Comparison of ENCODE assay signal across 2 cellular contexts in genomic region chr16:1708083-1708767, GRCh38.
TF ChIP-seq lines count a peak whose summit lies in the region.

No MANE protein-coding gene starts in this region.

TF ChIP-seq in A549, 52 proteins besides CTCF, POLR2A, EP300 and RAD21 (continued from another document):
- TF ChIP-seq, protein P1, sequence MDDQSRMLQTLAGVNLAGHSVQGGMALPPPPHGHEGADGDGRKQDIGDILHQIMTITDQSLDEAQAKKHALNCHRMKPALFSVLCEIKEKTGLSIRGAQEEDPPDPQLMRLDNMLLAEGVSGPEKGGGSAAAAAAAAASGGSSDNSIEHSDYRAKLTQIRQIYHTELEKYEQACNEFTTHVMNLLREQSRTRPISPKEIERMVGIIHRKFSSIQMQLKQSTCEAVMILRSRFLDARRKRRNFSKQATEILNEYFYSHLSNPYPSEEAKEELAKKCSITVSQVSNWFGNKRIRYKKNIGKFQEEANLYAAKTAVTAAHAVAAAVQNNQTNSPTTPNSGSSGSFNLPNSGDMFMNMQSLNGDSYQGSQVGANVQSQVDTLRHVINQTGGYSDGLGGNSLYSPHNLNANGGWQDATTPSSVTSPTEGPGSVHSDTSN (IDR thresholded peaks at IDR 0.05), result no peak
- TF ChIP-seq JUN (IDR thresholded peaks at IDR 0.05), result no peak
- no peak for TF ChIP-seq GATA3 (IDR thresholded peaks at IDR 0.05; ENCODE audit: borderline replicate concordance)
- no peak for TF ChIP-seq CHD4 (IDR thresholded peaks at IDR 0.05; ENCODE audit: borderline replicate concordance)
- TF ChIP-seq HES2 (IDR thresholded peaks at IDR 0.05), result no peak
- no peak for TF ChIP-seq CBX8 (IDR thresholded peaks at IDR 0.05)
- no peak for TF ChIP-seq HOXB13 (CRISPR knock-in tag; IDR thresholded peaks at IDR 0.05; ENCODE audit: low read depth)
- no peak for TF ChIP-seq KDM5A (IDR thresholded peaks at IDR 0.05)

TF ChIP-seq in GM23338, 12 proteins besides CTCF, POLR2A, EP300 and RAD21 (continued from another document):
- TF ChIP-seq, protein P2, sequence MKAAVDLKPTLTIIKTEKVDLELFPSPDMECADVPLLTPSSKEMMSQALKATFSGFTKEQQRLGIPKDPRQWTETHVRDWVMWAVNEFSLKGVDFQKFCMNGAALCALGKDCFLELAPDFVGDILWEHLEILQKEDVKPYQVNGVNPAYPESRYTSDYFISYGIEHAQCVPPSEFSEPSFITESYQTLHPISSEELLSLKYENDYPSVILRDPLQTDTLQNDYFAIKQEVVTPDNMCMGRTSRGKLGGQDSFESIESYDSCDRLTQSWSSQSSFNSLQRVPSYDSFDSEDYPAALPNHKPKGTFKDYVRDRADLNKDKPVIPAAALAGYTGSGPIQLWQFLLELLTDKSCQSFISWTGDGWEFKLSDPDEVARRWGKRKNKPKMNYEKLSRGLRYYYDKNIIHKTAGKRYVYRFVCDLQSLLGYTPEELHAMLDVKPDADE (IDR thresholded peaks at IDR 0.05), result no peak
- TF ChIP-seq EZH2 (IDR thresholded peaks at IDR 0.05; ENCODE audit: low read depth, unreplicated experiment) (no peak), POLR2AphosphoS5 (IDR thresholded peaks at IDR 0.05; ENCODE audit: low read depth) (no peak), STAT1 (IDR thresholded peaks at IDR 0.05; ENCODE audit: unreplicated experiment) (no peak), ZNF114 (CRISPR knock-in tag; IDR thresholded peaks at IDR 0.05) (no peak), JUNB (IDR thresholded peaks at IDR 0.05; ENCODE audit: unreplicated experiment) (no peak), REST (IDR thresholded peaks at IDR 0.05; ENCODE audit: unreplicated experiment) (no peak)
- TF ChIP-seq, protein P3, sequence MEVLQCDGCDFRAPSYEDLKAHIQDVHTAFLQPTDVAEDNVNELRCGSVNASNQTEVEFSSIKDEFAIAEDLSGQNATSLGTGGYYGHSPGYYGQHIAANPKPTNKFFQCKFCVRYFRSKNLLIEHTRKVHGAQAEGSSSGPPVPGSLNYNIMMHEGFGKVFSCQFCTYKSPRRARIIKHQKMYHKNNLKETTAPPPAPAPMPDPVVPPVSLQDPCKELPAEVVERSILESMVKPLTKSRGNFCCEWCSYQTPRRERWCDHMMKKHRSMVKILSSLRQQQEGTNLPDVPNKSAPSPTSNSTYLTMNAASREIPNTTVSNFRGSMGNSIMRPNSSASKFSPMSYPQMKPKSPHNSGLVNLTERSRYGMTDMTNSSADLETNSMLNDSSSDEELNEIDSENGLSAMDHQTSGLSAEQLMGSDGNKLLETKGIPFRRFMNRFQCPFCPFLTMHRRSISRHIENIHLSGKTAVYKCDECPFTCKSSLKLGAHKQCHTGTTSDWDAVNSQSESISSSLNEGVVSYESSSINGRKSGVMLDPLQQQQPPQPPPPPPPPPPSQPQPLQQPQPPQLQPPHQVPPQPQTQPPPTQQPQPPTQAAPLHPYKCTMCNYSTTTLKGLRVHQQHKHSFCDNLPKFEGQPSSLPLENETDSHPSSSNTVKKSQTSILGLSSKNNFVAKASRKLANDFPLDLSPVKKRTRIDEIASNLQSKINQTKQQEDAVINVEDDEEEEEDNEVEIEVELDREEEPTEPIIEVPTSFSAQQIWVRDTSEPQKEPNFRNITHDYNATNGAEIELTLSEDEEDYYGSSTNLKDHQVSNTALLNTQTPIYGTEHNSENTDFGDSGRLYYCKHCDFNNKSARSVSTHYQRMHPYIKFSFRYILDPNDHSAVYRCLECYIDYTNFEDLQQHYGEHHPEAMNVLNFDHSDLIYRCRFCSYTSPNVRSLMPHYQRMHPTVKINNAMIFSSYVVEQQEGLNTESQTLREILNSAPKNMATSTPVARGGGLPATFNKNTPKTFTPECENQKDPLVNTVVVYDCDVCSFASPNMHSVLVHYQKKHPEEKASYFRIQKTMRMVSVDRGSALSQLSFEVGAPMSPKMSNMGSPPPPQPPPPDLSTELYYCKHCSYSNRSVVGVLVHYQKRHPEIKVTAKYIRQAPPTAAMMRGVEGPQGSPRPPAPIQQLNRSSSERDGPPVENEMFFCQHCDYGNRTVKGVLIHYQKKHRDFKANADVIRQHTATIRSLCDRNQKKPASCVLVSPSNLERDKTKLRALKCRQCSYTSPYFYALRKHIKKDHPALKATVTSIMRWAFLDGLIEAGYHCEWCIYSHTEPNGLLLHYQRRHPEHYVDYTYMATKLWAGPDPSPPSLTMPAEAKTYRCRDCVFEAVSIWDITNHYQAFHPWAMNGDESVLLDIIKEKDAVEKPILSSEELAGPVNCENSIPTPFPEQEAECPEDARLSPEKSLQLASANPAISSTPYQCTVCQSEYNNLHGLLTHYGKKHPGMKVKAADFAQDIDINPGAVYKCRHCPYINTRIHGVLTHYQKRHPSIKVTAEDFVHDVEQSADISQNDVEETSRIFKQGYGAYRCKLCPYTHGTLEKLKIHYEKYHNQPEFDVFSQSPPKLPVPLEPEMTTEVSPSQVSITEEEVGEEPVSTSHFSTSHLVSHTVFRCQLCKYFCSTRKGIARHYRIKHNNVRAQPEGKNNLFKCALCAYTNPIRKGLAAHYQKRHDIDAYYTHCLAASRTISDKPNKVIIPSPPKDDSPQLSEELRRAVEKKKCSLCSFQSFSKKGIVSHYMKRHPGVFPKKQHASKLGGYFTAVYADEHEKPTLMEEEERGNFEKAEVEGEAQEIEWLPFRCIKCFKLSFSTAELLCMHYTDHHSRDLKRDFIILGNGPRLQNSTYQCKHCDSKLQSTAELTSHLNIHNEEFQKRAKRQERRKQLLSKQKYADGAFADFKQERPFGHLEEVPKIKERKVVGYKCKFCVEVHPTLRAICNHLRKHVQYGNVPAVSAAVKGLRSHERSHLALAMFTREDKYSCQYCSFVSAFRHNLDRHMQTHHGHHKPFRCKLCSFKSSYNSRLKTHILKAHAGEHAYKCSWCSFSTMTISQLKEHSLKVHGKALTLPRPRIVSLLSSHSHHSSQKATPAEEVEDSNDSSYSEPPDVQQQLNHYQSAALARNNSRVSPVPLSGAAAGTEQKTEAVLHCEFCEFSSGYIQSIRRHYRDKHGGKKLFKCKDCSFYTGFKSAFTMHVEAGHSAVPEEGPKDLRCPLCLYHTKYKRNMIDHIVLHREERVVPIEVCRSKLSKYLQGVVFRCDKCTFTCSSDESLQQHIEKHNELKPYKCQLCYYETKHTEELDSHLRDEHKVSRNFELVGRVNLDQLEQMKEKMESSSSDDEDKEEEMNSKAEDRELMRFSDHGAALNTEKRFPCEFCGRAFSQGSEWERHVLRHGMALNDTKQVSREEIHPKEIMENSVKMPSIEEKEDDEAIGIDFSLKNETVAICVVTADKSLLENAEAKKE (CRISPR knock-in tag; IDR thresholded peaks at IDR 0.05), result no peak
TF ChIP-seq in GM23338: peak in this region for 0.
